Comparison of ENCODE assay signal across 15 cellular contexts in the genomic region with DNA sequence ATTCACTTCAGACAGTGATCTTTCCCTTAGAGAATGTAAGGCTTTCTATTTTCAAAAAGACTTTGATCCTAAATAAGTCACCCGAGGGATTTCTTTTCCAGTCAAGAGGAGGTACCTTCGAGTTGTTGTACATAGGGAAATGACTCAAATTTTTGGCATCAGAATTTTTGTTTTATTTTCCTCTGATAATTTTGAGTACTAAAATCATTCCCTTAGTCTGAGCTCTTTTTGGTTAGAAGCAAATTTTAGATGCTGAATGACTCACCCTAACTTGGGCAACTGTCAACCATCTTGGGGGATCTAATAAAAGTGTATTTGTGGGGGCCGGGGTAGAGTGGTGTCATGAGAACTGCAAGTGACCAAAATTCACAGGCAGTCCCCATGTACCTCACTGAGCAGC.
DNase-seq lines count a peak whose midpoint lies in the region; ATAC-seq and TF ChIP-seq lines count a peak whose summit lies in the region.
"Had no signal": no experiment of that assay in that cellular context is flagged by ENCODE, and none has a peak within 500 bp of the region (broad histone marks: within the 10 kb centered on the region; RNA-seq: fewer than 3 reads in every experiment).

No MANE protein-coding gene starts in this region.

- POLR2A ChIA-PET in HCT116 (lab: Charles Lee) = interaction anchor here (0.5 kb wide), 1 partner anchor 194 kb away, joined by 3 read pairs; the partner anchor contains the start of gene DHRS3

- H3K79me2 ChIP-seq in HCT116 (ENCODE audit: insufficient read depth, low read length) = no peaks in the 10 kb centered on the region

- intact Hi-C loops in HCT116 (cut with micrococcal nuclease) = no loop called here

- TF ChIP-seq RAD21 in HCT116 (IDR thresholded peaks at IDR 0.05; ENCODE audit: low read depth) = no peak

- TF ChIP-seq CTCF in HCT116 (IDR thresholded peaks at IDR 0.05 in 2 of 3, conservative IDR thresholded peaks at IDR 0.05 in 1 of 3; ENCODE audit: borderline replicate concordance in 1 of 3, insufficient read depth in 1 of 3, low read depth in 2 of 3, low read length in 2 of 3) = no peak
- no peak for TF ChIP-seq CTCF in gastroesophageal sphincter (IDR thresholded peaks at IDR 0.05)

- no peaks in the 10 kb centered on the region for H4K20me1 ChIP-seq in HCT116 (ENCODE audit: insufficient read depth)

- no peak for TF ChIP-seq POLR2A in HCT116 (IDR thresholded peaks at IDR 0.05; ENCODE audit: borderline replicate concordance, extremely low read depth, insufficient read depth, insufficient read length)
- no peak for TF ChIP-seq POLR2A in gastroesophageal sphincter (IDR thresholded peaks at IDR 0.05)

- RAD21 ChIA-PET in HCT116 (lab: Charles Lee; ENCODE audit: low non-redundant PET in 1 of 2, low total read pairs in 2 of 2, uncharacterized antibody in 2 of 2, unreplicated experiment in 2 of 2) = no interaction called here

- H3K27ac ChIP-seq in HCT116 (ENCODE audit: low read depth, low read length) (no peak overlapping the region), adipose tissue (ENCODE audit: low read depth, low read length) (peak overlapping the region; percentile 71), gastroesophageal sphincter (peak overlapping the region in 3 of 4 donors; percentile 21 to 39 (median 22))
- H3K27ac ChIP-seq: spleen, WERI-Rb-1 had no signal

- H3K4me1 ChIP-seq in HCT116 (ENCODE audit: control insufficient read depth in 1 of 2, insufficient read depth in 2 of 2, low read length in 2 of 2) = peaks cover 0 to 13% of the 10 kb centered on the region in 2 experiments; a peak in 2 of 4 replicates
- peaks cover 7 to 39% (median 13%) of the 10 kb centered on the region in 3 donors for H3K4me1 ChIP-seq in gastroesophageal sphincter

- DNase-seq in HCT116 (ENCODE audit: low read depth, low spot score) = no peak
- no peak for DNase-seq in stimulated activated naive CD8-positive, alpha-beta T cell treated with anti-CD3 and anti-CD28 coated beads, Interleukin-15, Interleukin-2, amounts not matched to agents 100 U/mL and 50 U/mL, for 24 hours
- DNase-seq in NAMALWA (ENCODE audit: low spot score) = no peak
- DNase-seq in MG63 = no peak
- DNase-seq: activated T-cell treated with anti-CD3 and anti-CD28 coated beads, Interleukin-2, amount 50 U/mL, for 4 hours; Calu3; hippocampal formation; Karpas-422; SHP77 treated with DMSO at 0.1 percent for 48 hours; spleen; WERI-Rb-1 had no signal

- H3K9ac ChIP-seq in HCT116 (ENCODE audit: low read length) = no peak overlapping the region

- H2AFZ ChIP-seq in HCT116 (ENCODE audit: low read depth, low read length, poor library complexity, severe bottlenecking) = no peak overlapping the region

- H3K9me2 ChIP-seq in HCT116 (ENCODE audit: insufficient read depth) = no peaks in the 10 kb centered on the region

- H3K27me3 ChIP-seq in HCT116 (ENCODE audit: insufficient read depth, low read length) = no peaks in the 10 kb centered on the region
- no peaks in the 10 kb centered on the region for H3K27me3 ChIP-seq in gastroesophageal sphincter
- no peaks in the 10 kb centered on the region for H3K27me3 ChIP-seq in MG63
- H3K27me3 ChIP-seq: spleen had no signal

- CTCF ChIA-PET in HCT116 (lab: Charles Lee) = no interaction called here

- no peak for ATAC-seq in HCT116
- no peak for ATAC-seq in gastroesophageal sphincter
- peak; percentile 28 for ATAC-seq in stimulated activated naive CD8-positive, alpha-beta T cell treated with anti-CD3 and anti-CD28 coated beads, Interleukin-15, Interleukin-2, amounts not matched to agents 100 U/mL and 50 U/mL, for 24 hours
- no peak for ATAC-seq in HG03457 (IDR thresholded peaks at IDR 0.05; ENCODE audit: unreplicated experiment)
- ATAC-seq: activated T-cell treated with anti-CD3 and anti-CD28 coated beads, Interleukin-2, amount 50 U/mL, for 4 hours; GM12878 had no signal

- H3K9me3 ChIP-seq in HCT116 (ENCODE audit: control insufficient read depth in 1 of 2, insufficient read depth in 1 of 2, low read depth in 1 of 2, low read length in 2 of 2) = no peaks in the 10 kb centered on the region
- H3K9me3 ChIP-seq in gastroesophageal sphincter = no peaks in the 10 kb centered on the region
- no peaks in the 10 kb centered on the region for H3K9me3 ChIP-seq in MG63
- H3K9me3 ChIP-seq: spleen had no signal

- H3K4me2 ChIP-seq in HCT116 (ENCODE audit: low read length) = 0 out of 2 replicates have a peak overlapping the region, but pooled peaks have one; percentile 15

- H3K36me3 ChIP-seq in HCT116 (ENCODE audit: control insufficient read depth in 1 of 2, insufficient read depth in 2 of 2, low read length in 2 of 2) (0 out of 4 replicates have a peak, but pooled peaks cover 0 to 5% of the 10 kb centered on the region in 2 experiments), gastroesophageal sphincter (peaks cover 0 to 8% of the 10 kb centered on the region in 2 donors), MG63 (peaks cover 5% of the 10 kb centered on the region)
- H3K36me3 ChIP-seq: WERI-Rb-1 had no signal

- BruUV-seq in HCT116 (replicated peaks; lab: Mats Ljungman, UMichigan) = no TSS peak

- 50 to 84% (median 59%) methylated on average over 3 of the region's 3 CpGs for WGBS in adipose tissue, 3 donors
- 18 to 48% methylated on average over 2 to 3 of the region's 3 CpGs for WGBS in gastroesophageal sphincter (ENCODE audit: low coverage in 1 of 2), 2 donors

- H3K4me3 ChIP-seq in HCT116 (replicated peaks in 1 of 2; ENCODE audit: low read depth in 1 of 2, low read length in 2 of 2) (no peak overlapping the region), gastroesophageal sphincter (no peak overlapping the region), MG63 (no peak overlapping the region)
- H3K4me3 ChIP-seq: GM12878, spleen had no signal

- no peak for TF ChIP-seq EP300 in gastroesophageal sphincter (IDR thresholded peaks at IDR 0.05)

TF ChIP-seq in HCT116, 20 proteins besides CTCF, POLR2A, EP300 and RAD21:
- no peak for TF ChIP-seq SRF (IDR thresholded peaks at IDR 0.05; ENCODE audit: low read depth)
- no peak for TF ChIP-seq JUND (IDR thresholded peaks at IDR 0.05)
- TF ChIP-seq, protein P1, sequence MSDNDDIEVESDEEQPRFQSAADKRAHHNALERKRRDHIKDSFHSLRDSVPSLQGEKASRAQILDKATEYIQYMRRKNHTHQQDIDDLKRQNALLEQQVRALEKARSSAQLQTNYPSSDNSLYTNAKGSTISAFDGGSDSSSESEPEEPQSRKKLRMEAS (IDR thresholded peaks at IDR 0.05) = no peak
- TF ChIP-seq TCF7L2 (IDR thresholded peaks at IDR 0.05; ENCODE audit: borderline replicate concordance, extremely low read depth, insufficient read depth, insufficient read length) = no peak
- TF ChIP-seq POLR2AphosphoS5 (IDR thresholded peaks at IDR 0.05; ENCODE audit: low read depth, low read length) = no peak
- TF ChIP-seq EZH2 (IDR thresholded peaks at IDR 0.05) = no peak
- TF ChIP-seq EZH2phosphoT487 (IDR thresholded peaks at IDR 0.05; ENCODE audit: borderline replicate concordance) = no peak
- no peak for TF ChIP-seq CBX3 (IDR thresholded peaks at IDR 0.05; ENCODE audit: low read depth)
- no peak for TF ChIP-seq SIN3A (IDR thresholded peaks at IDR 0.05; ENCODE audit: low read depth)
- TF ChIP-seq ZBTB33 (IDR thresholded peaks at IDR 0.05; ENCODE audit: extremely low read depth, insufficient replicate concordance, low read length) = no peak
- TF ChIP-seq ZNF274 (IDR thresholded peaks at IDR 0.05; ENCODE audit: low read depth, low read length) = no peak
- TF ChIP-seq FOSL1 (IDR thresholded peaks at IDR 0.05; ENCODE audit: low read depth) = no peak
- TF ChIP-seq SP1 (IDR thresholded peaks at IDR 0.05; ENCODE audit: low read depth) = no peak
- no peak for TF ChIP-seq YY1 (IDR thresholded peaks at IDR 0.05; ENCODE audit: extremely low read depth, insufficient replicate concordance, low read depth, low read length)
